21 cellular contexts compared by ENCODE assay signal in the genomic region with DNA sequence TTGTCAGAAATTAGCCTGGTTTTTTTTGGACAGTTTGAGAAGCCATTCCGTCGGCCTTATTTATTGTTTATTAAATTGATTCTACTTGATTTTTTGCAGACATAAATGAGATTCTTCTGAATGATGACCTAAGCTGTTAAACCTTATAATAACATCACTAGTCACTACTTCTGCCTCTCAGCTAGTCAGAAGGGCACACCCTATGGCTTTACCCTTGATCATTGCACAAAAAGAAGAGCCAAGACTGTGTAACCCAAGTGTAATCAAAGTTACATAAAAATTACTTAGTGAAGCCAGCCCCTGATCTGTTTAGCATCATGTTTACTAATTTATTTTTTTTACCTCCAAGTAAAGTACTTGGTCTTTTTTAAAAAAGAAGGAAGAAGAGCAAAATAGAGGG.
A peak's percentile ranks its signal among the peaks of the same experiment; 100 is the strongest.
DNase-seq lines count a peak whose midpoint lies in the region; ATAC-seq and TF ChIP-seq lines count a peak whose summit lies in the region.
"Had no signal": no experiment of that assay in that cellular context is flagged by ENCODE, and none has a peak within 500 bp of the region (broad histone marks: within the 10 kb centered on the region; RNA-seq: fewer than 3 reads in every experiment).

No MANE protein-coding gene starts in this region.

- H3K4me1 ChIP-seq in right atrium auricular region = no peaks in the 10 kb centered on the region
- H3K4me1 ChIP-seq in tibial artery = no peaks in the 10 kb centered on the region
- H3K4me1 ChIP-seq: BE2C had no signal

- H3K27me3 ChIP-seq in right atrium auricular region (no peaks in the 10 kb centered on the region), tibial artery (no peaks in the 10 kb centered on the region)
- H3K27me3 ChIP-seq: BE2C; BLaER1 treated with 17β-estradiol and CSF1 and Interleukin-3, amounts not matched to agents 10 nM and 100 nM had no signal

- ATAC-seq in GM19467 (IDR thresholded peaks at IDR 0.05; ENCODE audit: unreplicated experiment) = no peak
- ATAC-seq: GM23338, HCT116 had no signal

- TF ChIP-seq CTCF in epithelial cell of esophagus (IDR thresholded peaks at IDR 0.05; ENCODE audit: insufficient read depth, low read depth, low read length, missing control alignments) (no peak), fibroblast of mammary gland (conservative IDR thresholded peaks at IDR 0.05; ENCODE audit: control insufficient read depth, insufficient read depth, low read depth, low read length) (no peak), right atrium auricular region (IDR thresholded peaks at IDR 0.05) (no peak), tibial artery (IDR thresholded peaks at IDR 0.05) (no peak)

- intact Hi-C loops in tibial artery (cut with DNase I; ENCODE audit: low total_unique reads) = no loop called here

- peak; percentile 52 for DNase-seq in NCI-H82 (lab: John Stamatoyannopoulos, UW)
- no peak for DNase-seq in NCI-H82 treated with DMSO at 0.1 percent for 48 hours (lab: John Stamatoyannopoulos, UW; ENCODE audit: unreplicated experiment)
- DNase-seq in epithelial cell of esophagus (ENCODE audit: low read depth) = peak; percentile 23
- DNase-seq in fibroblast of mammary gland (ENCODE audit: low read depth) = peak; percentile 30
- no peak for DNase-seq in right atrium auricular region (ENCODE audit: low spot score)
- no peak for DNase-seq in tibial artery
- DNase-seq in NCI-H1694 (lab: John Stamatoyannopoulos, UW) = no peak
- DNase-seq: ACHN; AML-193; BE2C; CD4-positive, alpha-beta T cell; CD8-positive, alpha-beta memory T cell; DMS53; DMS79 treated with DMSO at 0.1 percent for 48 hours; GF-D8; H9 had no signal

- H3K9me3 ChIP-seq in right atrium auricular region (no peaks in the 10 kb centered on the region), tibial artery (no peaks in the 10 kb centered on the region)
- H3K9me3 ChIP-seq: BE2C had no signal

- no peaks in the 10 kb centered on the region for H3K36me3 ChIP-seq in right atrium auricular region
- H3K36me3 ChIP-seq in tibial artery = no peaks in the 10 kb centered on the region
- H3K36me3 ChIP-seq: BE2C; BLaER1 treated with 17β-estradiol and CSF1 and Interleukin-3, amounts not matched to agents 10 nM and 100 nM had no signal

- H3K27ac ChIP-seq in right atrium auricular region = no peak overlapping the region
- no peak overlapping the region for H3K27ac ChIP-seq in tibial artery
- H3K27ac ChIP-seq: 22Rv1; BLaER1 treated with 17β-estradiol and CSF1 and Interleukin-3, amounts not matched to agents 10 nM and 100 nM had no signal

- H3K4me3 ChIP-seq in epithelial cell of esophagus (ENCODE audit: low read length) = no peak overlapping the region
- no peak overlapping the region for H3K4me3 ChIP-seq in fibroblast of mammary gland (ENCODE audit: control insufficient read depth, low read depth, low read length)
- no peak overlapping the region for H3K4me3 ChIP-seq in right atrium auricular region
- H3K4me3 ChIP-seq in tibial artery = no peak overlapping the region
- H3K4me3 ChIP-seq: BLaER1 treated with 17β-estradiol and CSF1 and Interleukin-3, amounts not matched to agents 10 nM and 100 nM; GM23338 had no signal

Comparison
In these comparisons a context has a peak if more than half of its experiments do, and no peak if none do; other contexts are left out.
1. DNase-seq: peak in NCI-H82 (single experiment), epithelial cell of esophagus (single experiment) and fibroblast of mammary gland (single experiment); none in NCI-H82 treated with DMSO at 0.1 percent for 48 hours (single experiment), right atrium auricular region (single experiment), tibial artery (0 of 2) and NCI-H1694 (single experiment).